12 cellular contexts compared by ENCODE assay signal in the genomic region with DNA sequence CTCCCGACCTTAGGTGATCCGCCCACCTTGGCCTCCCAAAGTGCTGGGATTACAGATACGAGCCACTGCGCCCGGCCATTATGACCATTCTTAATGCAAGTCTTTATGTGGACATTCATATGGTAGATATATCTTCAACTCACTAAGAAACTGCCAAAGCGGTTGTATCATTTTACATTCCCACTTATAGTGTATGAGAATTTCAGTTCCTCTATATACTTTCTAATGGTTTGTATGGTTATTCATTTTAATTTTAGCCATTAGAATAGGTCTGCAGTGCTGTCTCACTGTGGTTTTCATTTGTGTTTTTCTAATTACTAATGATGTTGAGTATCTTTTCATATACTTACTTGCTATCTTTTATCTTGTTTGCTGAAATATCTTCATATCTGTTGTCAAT.
DNase-seq lines count a peak whose midpoint lies in the region; ATAC-seq lines count a peak whose summit lies in the region.
"Had no signal": no experiment of that assay in that cellular context is flagged by ENCODE, and none has a peak within 500 bp of the region (broad histone marks: within the 10 kb centered on the region; RNA-seq: fewer than 3 reads in every experiment).

No MANE protein-coding gene starts in this region.

- H3K27me3 Mint-ChIP-seq in stimulated activated memory B cell treated with anti-CD40 and anti-IgM and Interleukin-4, amounts not matched to agents 10 μg/mL and 1 μg/mL and 100 μg/mL, for 72 hours = no peaks in the 10 kb centered on the region

- no peak for DNase-seq in NCI-H1930 (lab: John Stamatoyannopoulos, UW)
- DNase-seq in hepatic stellate cell (ENCODE audit: low spot score) = no peak
- DNase-seq in retina = no peak
- DNase-seq: activated gamma-delta T cell; caudate nucleus; NCI-H1105 treated with DMSO at 0.1 percent for 48 hours; ovary; stimulated activated naive CD4-positive, alpha-beta T cell treated with Interleukin-2 at 50 U/mL for 16 hours had no signal

- H3K27ac Mint-ChIP-seq in stimulated activated memory B cell treated with anti-CD40 and anti-IgM and Interleukin-4, amounts not matched to agents 10 μg/mL and 1 μg/mL and 100 μg/mL, for 72 hours = peak overlapping the region; percentile 19

- peaks cover 6% of the 10 kb centered on the region for H3K9me3 Mint-ChIP-seq in stimulated activated memory B cell treated with anti-CD40 and anti-IgM and Interleukin-4, amounts not matched to agents 10 μg/mL and 1 μg/mL and 100 μg/mL, for 72 hours

- H3K4me3 Mint-ChIP-seq in stimulated activated memory B cell treated with anti-CD40 and anti-IgM and Interleukin-4, amounts not matched to agents 10 μg/mL and 1 μg/mL and 100 μg/mL, for 72 hours = peak overlapping the region; percentile 29

- peak; percentile 92 for ATAC-seq in GM18907 (IDR thresholded peaks at IDR 0.05; ENCODE audit: unreplicated experiment)
- peak; percentile 97 for ATAC-seq in GM21515 (IDR thresholded peaks at IDR 0.05; ENCODE audit: unreplicated experiment)
- peak; percentile 99 for ATAC-seq in HG03066 (IDR thresholded peaks at IDR 0.05; ENCODE audit: low read depth, unreplicated experiment)
- ATAC-seq in stimulated activated memory B cell treated with anti-CD40 and anti-IgM and Interleukin-4, amounts not matched to agents 10 μg/mL and 1 μg/mL and 100 μg/mL, for 72 hours = peak; percentile 90

- H3K4me1 Mint-ChIP-seq in stimulated activated memory B cell treated with anti-CD40 and anti-IgM and Interleukin-4, amounts not matched to agents 10 μg/mL and 1 μg/mL and 100 μg/mL, for 72 hours = peaks cover 37% of the 10 kb centered on the region

- peaks cover 40% of the 10 kb centered on the region for H3K36me3 Mint-ChIP-seq in stimulated activated memory B cell treated with anti-CD40 and anti-IgM and Interleukin-4, amounts not matched to agents 10 μg/mL and 1 μg/mL and 100 μg/mL, for 72 hours
